ENCODE assay signal across 16 cellular contexts in genomic region chr6:136775548-136775947, GRCh38.
DNase-seq lines count a peak whose midpoint lies in the region; ATAC-seq and TF ChIP-seq lines count a peak whose summit lies in the region.
"Had no signal": no experiment of that assay in that cellular context is flagged by ENCODE, and none has a peak within 500 bp of the region (broad histone marks: within the 10 kb centered on the region; RNA-seq: fewer than 3 reads in every experiment).

No MANE protein-coding gene starts in this region.

- no peak overlapping the region for H3K9ac ChIP-seq in BLaER1 treated with 17β-estradiol and CSF1 and Interleukin-3, amounts not matched to agents 10 nM and 100 nM

- POLR2A ChIA-PET in HEK293 (lab: Yijun Ruan, JAX) = interaction anchor here (3.2 kb wide), 1 partner anchor 16 kb away, joined by 13 read pairs; the partner anchor contains the start of gene MAP3K5

- no peak for TF ChIP-seq CTCF in HEK293 (tag by site-specific recombination; IDR thresholded peaks at IDR 0.05)
- no peak for TF ChIP-seq CTCF in astrocyte of the spinal cord (IDR thresholded peaks at IDR 0.05; ENCODE audit: low read depth, low read length)
- no peak for TF ChIP-seq CTCF in neutrophil (IDR thresholded peaks at IDR 0.05)

- no peaks in the 10 kb centered on the region for H3K9me3 Mint-ChIP-seq in effector memory CD8-positive, alpha-beta T cell
- H3K9me3 Mint-ChIP-seq: neural crest cell had no signal

- H3K27me3 ChIP-seq in BLaER1 treated with 17β-estradiol and CSF1 and Interleukin-3, amounts not matched to agents 10 nM and 100 nM = no peaks in the 10 kb centered on the region
- no peaks in the 10 kb centered on the region for H3K27me3 ChIP-seq in neutrophil
- H3K27me3 ChIP-seq: right lobe of liver, tibial nerve had no signal

- no peak overlapping the region for H3K4me3 ChIP-seq in BLaER1 treated with 17β-estradiol and CSF1 and Interleukin-3, amounts not matched to agents 10 nM and 100 nM
- no peak overlapping the region for H3K4me3 ChIP-seq in HEK293 (ENCODE audit: low read depth, low read length)
- H3K4me3 ChIP-seq in astrocyte of the spinal cord (ENCODE audit: low read depth, low read length) = no peak overlapping the region
- H3K4me3 ChIP-seq in neutrophil (ENCODE audit: low read depth in 1 of 2, low read length in 1 of 2) = no peak overlapping the region
- H3K4me3 ChIP-seq: right lobe of liver, tibial nerve had no signal

- H3K27ac ChIP-seq in BLaER1 treated with 17β-estradiol and CSF1 and Interleukin-3, amounts not matched to agents 10 nM and 100 nM = peak overlapping the region in 6 of 11 experiments; percentile 2 to 73 (median 66); a peak in 9 of 22 replicates
- H3K27ac ChIP-seq in HEK293 (ENCODE audit: extremely low read depth, low read depth, low read length) (no peak overlapping the region), neutrophil (peak overlapping the region; percentile 79)
- H3K27ac ChIP-seq: C4-2B, tibial nerve had no signal

- H3K36me3 ChIP-seq in BLaER1 treated with 17β-estradiol and CSF1 and Interleukin-3, amounts not matched to agents 10 nM and 100 nM = peaks cover 0 to 24% (median 3%) of the 10 kb centered on the region in 11 experiments; a peak in 7 of 22 replicates
- no peaks in the 10 kb centered on the region for H3K36me3 ChIP-seq in HEK293 (ENCODE audit: control insufficient read depth in 2 of 2, insufficient read depth in 1 of 2, low read length in 2 of 2)
- no peaks in the 10 kb centered on the region for H3K36me3 ChIP-seq in neutrophil
- H3K36me3 ChIP-seq: right lobe of liver, tibial nerve had no signal

- in situ Hi-C loops in astrocyte of the spinal cord (cut with HindIII; ENCODE audit: low sequenced_read_pairs) = no loop called here

- no peak overlapping the region for H3K4me3 Mint-ChIP-seq in effector memory CD8-positive, alpha-beta T cell
- H3K4me3 Mint-ChIP-seq: neural crest cell had no signal

- DNase-seq in astrocyte of the spinal cord (ENCODE audit: low read depth, low spot score) (peak; percentile 26), GM19238 (ENCODE audit: insufficient read length, low spot score) (no peak), DMS153 (lab: John Stamatoyannopoulos, UW) (no peak)
- DNase-seq in effector memory CD8-positive, alpha-beta T cell = no peak
- DNase-seq: activated gamma-delta T cell, KG1, mesendoderm, NCI-H1694, NCI-H446 treated with DMSO at 0.1 percent for 48 hours, right lobe of liver had no signal

- peaks cover 34 to 45% of the 10 kb centered on the region in 2 donors for H3K4me1 Mint-ChIP-seq in effector memory CD8-positive, alpha-beta T cell (ENCODE audit: low read depth in 2 of 2)
- H3K4me1 Mint-ChIP-seq: neural crest cell had no signal

- H3K4me2 ChIP-seq in BLaER1 treated with 17β-estradiol and CSF1 and Interleukin-3, amounts not matched to agents 10 nM and 100 nM = peak overlapping the region in 7 of 11 experiments; percentile 16 to 78 (median 64); a peak in 11 of 22 replicates

- ATAC-seq in effector memory CD8-positive, alpha-beta T cell (replicated peaks) = no peak

- H3K4me1 ChIP-seq in BLaER1 treated with 17β-estradiol and CSF1 and Interleukin-3, amounts not matched to agents 10 nM and 100 nM = peaks cover 0 to 78% (median 41%) of the 10 kb centered on the region in 10 experiments; a peak in 19 of 20 replicates
- H3K4me1 ChIP-seq in HEK293 (ENCODE audit: control insufficient read depth, insufficient read depth, low read length) = peaks cover 19% of the 10 kb centered on the region
- H3K4me1 ChIP-seq in neutrophil (ENCODE audit: control insufficient read depth in 1 of 2, insufficient read depth in 1 of 2, low read depth in 1 of 2, low read length in 1 of 2) = peaks cover 48 to 67% of the 10 kb centered on the region in 2 experiments

- peaks cover 19% of the 10 kb centered on the region for H3K36me3 Mint-ChIP-seq in effector memory CD8-positive, alpha-beta T cell (ENCODE audit: insufficient read depth)

- CTCF ChIA-PET in HEK293 (lab: Yijun Ruan, JAX) = interaction anchor here (0.7 to 5.2 kb wide), 5 partner anchors 12 to 131 kb away, joined by 3 to 29 read pairs (median 4); partner anchors contain the start of gene MAP3K5

- no peaks in the 10 kb centered on the region for H3K27me3 Mint-ChIP-seq in effector memory CD8-positive, alpha-beta T cell

- no peak overlapping the region for H3K27ac Mint-ChIP-seq in effector memory CD8-positive, alpha-beta T cell

- peaks cover 0 to 24% (median 0%) of the 10 kb centered on the region in 11 experiments; a peak in 2 of 22 replicates for H4K20me1 ChIP-seq in BLaER1 treated with 17β-estradiol and CSF1 and Interleukin-3, amounts not matched to agents 10 nM and 100 nM

- H3K9me3 ChIP-seq in BLaER1 treated with 17β-estradiol and CSF1 and Interleukin-3, amounts not matched to agents 10 nM and 100 nM (replicated peaks in 1 of 11) = peaks cover 0 to 20% (median 0%) of the 10 kb centered on the region in 11 experiments; a peak in 5 of 22 replicates
- H3K9me3 ChIP-seq in HEK293 (ENCODE audit: control insufficient read depth, insufficient read depth, low read depth, low read length) (no peaks in the 10 kb centered on the region), neutrophil (no peaks in the 10 kb centered on the region)
- H3K9me3 ChIP-seq: right lobe of liver, tibial nerve had no signal

TF ChIP-seq in HEK293, 187 proteins besides CTCF, POLR2A, EP300 and RAD21 (continues in another document):
- TF ChIP-seq, protein P1, sequence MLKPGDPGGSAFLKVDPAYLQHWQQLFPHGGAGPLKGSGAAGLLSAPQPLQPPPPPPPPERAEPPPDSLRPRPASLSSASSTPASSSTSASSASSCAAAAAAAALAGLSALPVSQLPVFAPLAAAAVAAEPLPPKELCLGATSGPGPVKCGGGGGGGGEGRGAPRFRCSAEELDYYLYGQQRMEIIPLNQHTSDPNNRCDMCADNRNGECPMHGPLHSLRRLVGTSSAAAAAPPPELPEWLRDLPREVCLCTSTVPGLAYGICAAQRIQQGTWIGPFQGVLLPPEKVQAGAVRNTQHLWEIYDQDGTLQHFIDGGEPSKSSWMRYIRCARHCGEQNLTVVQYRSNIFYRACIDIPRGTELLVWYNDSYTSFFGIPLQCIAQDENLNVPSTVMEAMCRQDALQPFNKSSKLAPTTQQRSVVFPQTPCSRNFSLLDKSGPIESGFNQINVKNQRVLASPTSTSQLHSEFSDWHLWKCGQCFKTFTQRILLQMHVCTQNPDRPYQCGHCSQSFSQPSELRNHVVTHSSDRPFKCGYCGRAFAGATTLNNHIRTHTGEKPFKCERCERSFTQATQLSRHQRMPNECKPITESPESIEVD (tag by site-specific recombination; IDR thresholded peaks at IDR 0.05) = peak; percentile 63; the same call in 1 of the 2 replicates
- TF ChIP-seq GLIS2 (tag by site-specific recombination; IDR thresholded peaks at IDR 0.05) (no peak), ZNF362 (tag by site-specific recombination; IDR thresholded peaks at IDR 0.05) (no peak), ZNF433 (tag by site-specific recombination; IDR thresholded peaks at IDR 0.05; ENCODE audit: low read depth) (no peak), PRDM4 (tag by site-specific recombination; IDR thresholded peaks at IDR 0.05) (no peak), ZNF830 (tag by site-specific recombination; IDR thresholded peaks at IDR 0.05; ENCODE audit: low read depth) (no peak)
- TF ChIP-seq, protein P2, sequence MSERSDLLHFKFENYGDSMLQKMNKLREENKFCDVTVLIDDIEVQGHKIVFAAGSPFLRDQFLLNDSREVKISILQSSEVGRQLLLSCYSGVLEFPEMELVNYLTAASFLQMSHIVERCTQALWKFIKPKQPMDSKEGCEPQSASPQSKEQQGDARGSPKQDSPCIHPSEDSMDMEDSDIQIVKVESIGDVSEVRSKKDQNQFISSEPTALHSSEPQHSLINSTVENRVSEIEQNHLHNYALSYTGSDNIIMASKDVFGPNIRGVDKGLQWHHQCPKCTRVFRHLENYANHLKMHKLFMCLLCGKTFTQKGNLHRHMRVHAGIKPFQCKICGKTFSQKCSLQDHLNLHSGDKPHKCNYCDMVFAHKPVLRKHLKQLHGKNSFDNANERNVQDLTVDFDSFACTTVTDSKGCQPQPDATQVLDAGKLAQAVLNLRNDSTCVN (tag by site-specific recombination; optimal IDR thresholded peaks at IDR 0.05) = no peak
- TF ChIP-seq, protein P3, sequence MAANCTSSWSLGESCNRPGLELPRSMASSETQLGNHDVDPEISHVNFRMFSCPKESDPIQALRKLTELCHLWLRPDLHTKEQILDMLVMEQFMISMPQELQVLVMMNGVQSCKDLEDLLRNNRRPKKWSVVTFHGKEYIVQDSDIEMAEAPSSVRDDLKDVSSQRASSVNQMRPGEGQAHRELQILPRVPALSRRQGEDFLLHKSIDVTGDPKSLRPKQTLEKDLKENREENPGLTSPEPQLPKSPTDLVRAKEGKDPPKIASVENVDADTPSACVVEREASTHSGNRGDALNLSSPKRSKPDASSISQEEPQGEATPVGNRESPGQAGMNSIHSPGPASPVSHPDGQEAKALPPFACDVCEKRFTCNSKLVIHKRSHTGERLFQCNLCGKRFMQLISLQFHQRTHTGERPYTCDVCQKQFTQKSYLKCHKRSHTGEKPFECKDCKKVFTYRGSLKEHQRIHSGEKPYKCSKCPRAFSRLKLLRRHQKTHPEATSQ (tag by site-specific recombination; IDR thresholded peaks at IDR 0.05) = no peak
